In genomic region chr15:101488300-101489164, GRCh38 we compare ENCODE assay signal across 9 cellular contexts. TPM values are rescaled to one million over a fixed set of nuclear protein-coding genes. Genes with fewer than 3 reads are reported as not detected.
DNase-seq lines count a peak whose midpoint lies in the region; ATAC-seq and TF ChIP-seq lines count a peak whose summit lies in the region.
"Had no signal": no experiment of that assay in that cellular context is flagged by ENCODE, and none has a peak within 500 bp of the region (broad histone marks: within the 10 kb centered on the region; RNA-seq: fewer than 3 reads in every experiment).

No MANE protein-coding gene starts in this region.

- H3K4me1 ChIP-seq in A673 (ENCODE audit: insufficient read depth, low read length, poor library complexity, severe bottlenecking) (no peaks in the 10 kb centered on the region), ectodermal cell (ENCODE audit: control insufficient read depth, insufficient read depth, low read length) (peaks cover 23% of the 10 kb centered on the region)

- peaks cover 7% of the 10 kb centered on the region for H3K9me3 Mint-ChIP-seq in nephron progenitor cell

- H3K36me3 Mint-ChIP-seq in nephron progenitor cell (ENCODE audit: low read depth) = no peaks in the 10 kb centered on the region

- 1 to 2% methylated on average over 85 of the region's 85 CpGs for WGBS in ectodermal cell, 2 experiments

- H3K27me3 Mint-ChIP-seq in nephron progenitor cell (ENCODE audit: low read depth, poor library complexity) = peaks cover 72% of the 10 kb centered on the region

- no peaks in the 10 kb centered on the region for H3K9me3 ChIP-seq in A673 (ENCODE audit: low read depth, low read length, poor library complexity, severe bottlenecking)
- no peaks in the 10 kb centered on the region for H3K9me3 ChIP-seq in ectodermal cell (ENCODE audit: control insufficient read depth, low read length)

- no peak for TF ChIP-seq CTCF in A673 (conservative IDR thresholded peaks at IDR 0.05; ENCODE audit: low read depth, low read length)
- no peak for TF ChIP-seq CTCF in HL-60 (IDR thresholded peaks at IDR 0.05; ENCODE audit: insufficient read depth, low read length)
- TF ChIP-seq CTCF in nephron progenitor cell (IDR thresholded peaks at IDR 0.05) = no peak

- H3K27me3 ChIP-seq in A673 (replicated peaks; ENCODE audit: insufficient read depth, low read depth, low read length, poor library complexity) (peaks cover 25% of the 10 kb centered on the region), HL-60 (ENCODE audit: insufficient read depth, poor library complexity, severe bottlenecking) (no peaks in the 10 kb centered on the region), ectodermal cell (ENCODE audit: control insufficient read depth, insufficient read depth, low read length, poor library complexity, severe bottlenecking) (peaks cover 37% of the 10 kb centered on the region)

- H3K27ac ChIP-seq in A673 (ENCODE audit: low read depth, low read length, poor library complexity, severe bottlenecking) = no peak overlapping the region
- no peak overlapping the region for H3K27ac ChIP-seq in HL-60 (replicated peaks)
- no peak overlapping the region for H3K27ac ChIP-seq in ectodermal cell (ENCODE audit: insufficient read depth, low read depth, low read length, poor library complexity, severe bottlenecking)

- H3K4me3 ChIP-seq in A673 (ENCODE audit: low read depth, low read length, poor library complexity, severe bottlenecking) = peak overlapping the region; percentile 39
- peak overlapping the region; percentile 28 for H3K4me3 ChIP-seq in HL-60 (replicated peaks; ENCODE audit: insufficient read depth, low read length)
- H3K4me3 ChIP-seq in ectodermal cell (ENCODE audit: insufficient read depth, low read depth, low read length) = peak overlapping the region; percentile 22

- CTCF ChIA-PET in A673 (lab: Charles Lee) = no interaction called here

- H3K4me3 Mint-ChIP-seq in nephron progenitor cell = peak overlapping the region; percentile 66

- no peak overlapping the region for H3K27ac Mint-ChIP-seq in nephron progenitor cell

- BruUV-seq in A673 (replicated peaks; lab: Mats Ljungman, UMichigan) = no TSS peak

- POLR2A ChIA-PET in A673 (lab: Charles Lee; ENCODE audit: low non-redundant PET) = no interaction called here

- no peaks in the 10 kb centered on the region for H3K4me1 Mint-ChIP-seq in nephron progenitor cell

- H3K36me3 ChIP-seq in A673 (ENCODE audit: insufficient read depth, low read length, poor library complexity, severe bottlenecking) = no peaks in the 10 kb centered on the region
- no peaks in the 10 kb centered on the region for H3K36me3 ChIP-seq in ectodermal cell (ENCODE audit: control insufficient read depth, insufficient read depth, low read length)

- intact Hi-C loops in A673 (cut with micrococcal nuclease; ENCODE audit: unreplicated experiment) = no loop called here

- DNase-seq in A673 (ENCODE audit: low spot score) (no peak), HL-60 (ENCODE audit: low read depth in 1 of 2, low spot score in 1 of 2) (no peak), nephron progenitor cell (peak; percentile 36), AG08396 (ENCODE audit: low spot score) (no peak)
- DNase-seq: NCI-H510A treated with DMSO at 0.1 percent for 48 hours had no signal

- no peak for ATAC-seq in GM19023 (IDR thresholded peaks at IDR 0.05; ENCODE audit: unreplicated experiment)
- no peak for ATAC-seq in HG03520 (IDR thresholded peaks at IDR 0.05; ENCODE audit: unreplicated experiment)
- ATAC-seq in HG03460 (IDR thresholded peaks at IDR 0.05; ENCODE audit: unreplicated experiment) = no peak

RNA-seq across cellular contexts. Expression of gene PCSK6, which starts 1.0 kb away (rescaled TPM):
- total RNA-seq in A673 (2021) = 2.6 and 4.3 TPM in 2 replicates
- 6.8 TPM for polyA plus RNA-seq in ectodermal cell (2013, experiment 1 of 4)
- polyA plus RNA-seq in ectodermal cell (2013, experiment 2 of 4) = 6.3 TPM
- polyA plus RNA-seq in ectodermal cell (2013, experiment 3 of 4) = 6.8 TPM
- polyA plus RNA-seq in ectodermal cell (2013, experiment 4 of 4) = 5.6 TPM
